Comparison of ENCODE assay signal across 14 cellular contexts in the genomic region with DNA sequence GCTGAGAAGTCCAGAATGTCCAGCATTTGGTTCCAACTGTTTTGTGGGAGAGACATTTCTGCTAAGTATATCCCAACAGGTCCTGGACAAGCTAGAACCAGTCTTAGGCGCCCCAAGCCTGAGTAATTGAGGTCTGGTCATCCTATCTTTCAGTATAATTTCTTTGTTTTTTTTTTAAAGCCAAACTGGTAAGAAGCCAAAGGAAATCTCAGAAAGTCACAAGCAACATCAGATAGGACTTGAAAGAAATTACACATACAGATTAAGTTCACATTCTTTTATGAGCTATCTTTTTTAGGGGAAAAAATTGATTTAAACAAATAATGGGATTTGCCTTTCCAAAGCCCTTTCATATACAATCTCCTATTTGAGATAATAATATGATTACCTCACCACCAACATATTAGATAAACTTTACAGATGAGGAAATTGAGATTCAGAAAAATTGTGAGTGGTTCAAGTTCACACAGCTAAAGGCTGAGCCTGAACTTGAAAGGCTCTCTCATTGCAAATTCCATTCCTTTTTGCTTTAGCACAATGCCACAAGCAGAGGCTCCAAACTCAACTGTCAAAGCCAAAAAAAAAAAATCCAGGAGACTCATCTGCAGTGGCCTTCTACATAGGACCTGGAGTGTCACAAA. TPM values are rescaled to one million over a fixed set of nuclear protein-coding genes. Genes with fewer than 3 reads are reported as not detected.
DNase-seq lines count a peak whose midpoint lies in the region; ATAC-seq and TF ChIP-seq lines count a peak whose summit lies in the region.
"Had no signal": no experiment of that assay in that cellular context is flagged by ENCODE, and none has a peak within 500 bp of the region (broad histone marks: within the 10 kb centered on the region; RNA-seq: fewer than 3 reads in every experiment).

No MANE protein-coding gene starts in this region.

- no peak overlapping the region for H3K4me3 ChIP-seq in breast epithelium

- peaks cover 7% of the 10 kb centered on the region in 2 donors for H3K4me1 ChIP-seq in breast epithelium

- H3K4me3 Mint-ChIP-seq in HFFc6, result peak overlapping the region; percentile 51
- H3K4me3 Mint-ChIP-seq in stimulated activated memory B cell treated with anti-CD40 and anti-IgM and Interleukin-4, amounts not matched to agents 10 μg/mL and 1 μg/mL and 100 μg/mL, for 72 hours, result no peak overlapping the region
- H3K4me3 Mint-ChIP-seq: activated CD4-positive, alpha-beta memory T cell treated with anti-CD3 and anti-CD28 coated beads for 36 hours; activated naive CD8-positive, alpha-beta T cell had no signal

- H3K9me3 ChIP-seq in breast epithelium, result no peaks in the 10 kb centered on the region

- peak; percentile 11 for ATAC-seq in left colon
- no peak for ATAC-seq in stimulated activated memory B cell treated with anti-CD40 and anti-IgM and Interleukin-4, amounts not matched to agents 10 μg/mL and 1 μg/mL and 100 μg/mL, for 72 hours
- ATAC-seq in GM18909 (IDR thresholded peaks at IDR 0.05; ENCODE audit: poor library complexity, unreplicated experiment), result no peak
- ATAC-seq in GM19467 (IDR thresholded peaks at IDR 0.05; ENCODE audit: unreplicated experiment), result no peak
- ATAC-seq: HCT116 had no signal

- TF ChIP-seq POLR2A in breast epithelium (IDR thresholded peaks at IDR 0.05), result no peak

- H3K4me1 Mint-ChIP-seq in HFFc6 (ENCODE audit: low read depth), result peaks cover 77% of the 10 kb centered on the region
- H3K4me1 Mint-ChIP-seq in stimulated activated memory B cell treated with anti-CD40 and anti-IgM and Interleukin-4, amounts not matched to agents 10 μg/mL and 1 μg/mL and 100 μg/mL, for 72 hours, result peaks cover 60% of the 10 kb centered on the region

- peaks cover 12% of the 10 kb centered on the region for H3K36me3 Mint-ChIP-seq in HFFc6 (ENCODE audit: low read depth)
- H3K36me3 Mint-ChIP-seq in stimulated activated memory B cell treated with anti-CD40 and anti-IgM and Interleukin-4, amounts not matched to agents 10 μg/mL and 1 μg/mL and 100 μg/mL, for 72 hours, result peaks cover 15% of the 10 kb centered on the region
- H3K36me3 Mint-ChIP-seq: activated CD4-positive, alpha-beta memory T cell treated with anti-CD3 and anti-CD28 coated beads for 36 hours; activated naive CD8-positive, alpha-beta T cell had no signal

- H3K27me3 ChIP-seq in breast epithelium, result no peaks in the 10 kb centered on the region

- TF ChIP-seq CTCF in HFFc6 (IDR thresholded peaks at IDR 0.05), result no peak
- no peak for TF ChIP-seq CTCF in breast epithelium (IDR thresholded peaks at IDR 0.05)

- intact Hi-C loops in breast epithelium (cut with DNase I; ENCODE audit: low total_unique reads), result no loop called here
- intact Hi-C loops in left colon (cut with DNase I, micrococcal nuclease), result no loop called here

- H3K27ac Mint-ChIP-seq in HFFc6, result peak overlapping the region; percentile 99
- peak overlapping the region; percentile 63 for H3K27ac Mint-ChIP-seq in stimulated activated memory B cell treated with anti-CD40 and anti-IgM and Interleukin-4, amounts not matched to agents 10 μg/mL and 1 μg/mL and 100 μg/mL, for 72 hours
- H3K27ac Mint-ChIP-seq: activated CD4-positive, alpha-beta memory T cell treated with anti-CD3 and anti-CD28 coated beads for 36 hours; activated naive CD8-positive, alpha-beta T cell had no signal

- H3K27me3 Mint-ChIP-seq in HFFc6 (ENCODE audit: insufficient read depth), result no peaks in the 10 kb centered on the region; the same call in 1 of the 2 replicates
- no peaks in the 10 kb centered on the region for H3K27me3 Mint-ChIP-seq in stimulated activated memory B cell treated with anti-CD40 and anti-IgM and Interleukin-4, amounts not matched to agents 10 μg/mL and 1 μg/mL and 100 μg/mL, for 72 hours
- H3K27me3 Mint-ChIP-seq: activated CD4-positive, alpha-beta memory T cell treated with anti-CD3 and anti-CD28 coated beads for 36 hours; activated naive CD8-positive, alpha-beta T cell had no signal

- no peaks in the 10 kb centered on the region for H3K9me3 Mint-ChIP-seq in HFFc6
- H3K9me3 Mint-ChIP-seq in stimulated activated memory B cell treated with anti-CD40 and anti-IgM and Interleukin-4, amounts not matched to agents 10 μg/mL and 1 μg/mL and 100 μg/mL, for 72 hours, result no peaks in the 10 kb centered on the region
- H3K9me3 Mint-ChIP-seq: activated CD4-positive, alpha-beta memory T cell treated with anti-CD3 and anti-CD28 coated beads for 36 hours had no signal

- no peaks in the 10 kb centered on the region for H3K36me3 ChIP-seq in breast epithelium

- DNase-seq in HFFc6 (peak; percentile 59), breast epithelium (ENCODE audit: low spot score in 2 of 2) (no peak), left colon (no peak), NCI-H2029 (lab: John Stamatoyannopoulos, UW) (no peak), NCI-H774 (lab: John Stamatoyannopoulos, UW) (no peak)
- DNase-seq: activated CD4-positive, alpha-beta memory T cell treated with anti-CD3 and anti-CD28 coated beads for 36 hours; NCI-H1105; SW 1271 had no signal

- H3K27ac ChIP-seq in breast epithelium, result peak overlapping the region; percentile 88 to 97
- H3K27ac ChIP-seq: C4-2B had no signal

RNA-seq across cellular contexts. Expression of gene PDLIM1, which starts 15.0 kb away (rescaled TPM):
- total RNA-seq in HFFc6 (2021; fragmentation: NEBNext Ultra II Directional; extraction: Animal tissue kit (Norgen Biotek cat#: 25700)), result 100 to 1,000 TPM; 131 to 163 (median 154) TPM
- 100 to 1,000 TPM in 1 of 3 donors, 10 to 100 TPM in 2; 80.8 to 143 (median 87.7) TPM for total RNA-seq in breast epithelium
- total RNA-seq in left colon, result 100 to 1,000 TPM; 342 to 417 TPM
